Comparison of ENCODE assay signal across 17 cellular contexts in the genomic region with DNA sequence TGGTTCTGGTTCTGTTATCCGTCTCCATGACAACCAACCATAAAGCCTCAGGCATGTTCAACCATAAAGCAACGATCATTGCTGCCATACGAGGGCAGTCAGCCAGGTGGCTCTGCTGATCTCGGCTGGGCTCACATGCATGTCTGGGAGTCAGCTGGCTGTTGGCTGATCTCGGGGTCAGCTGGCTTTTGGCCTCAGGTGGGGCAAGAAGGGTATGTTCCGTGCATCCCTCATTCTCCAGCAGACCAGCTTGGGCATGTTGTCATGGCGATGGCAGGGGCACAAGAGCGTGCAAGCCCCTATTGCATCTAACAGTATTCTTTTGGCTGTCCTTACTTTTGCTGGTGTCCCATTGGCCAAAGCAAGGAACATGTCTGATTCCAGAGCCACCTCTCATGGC.
DNase-seq lines count a peak whose midpoint lies in the region; ATAC-seq, FAIRE-seq and TF ChIP-seq lines count a peak whose summit lies in the region.
"Had no signal": no experiment of that assay in that cellular context is flagged by ENCODE, and none has a peak within 500 bp of the region (broad histone marks: within the 10 kb centered on the region; RNA-seq: fewer than 3 reads in every experiment).

No MANE protein-coding gene starts in this region.

- peaks cover 52 to 88% of the 10 kb centered on the region in 2 experiments for H3K36me3 ChIP-seq in HepG2 (replicated peaks in 1 of 2; ENCODE audit: control insufficient read depth in 1 of 2, insufficient read depth in 2 of 2, low read length in 2 of 2)
- peaks cover 0 to 5% (median 1%) of the 10 kb centered on the region in 4 donors for H3K36me3 ChIP-seq in right lobe of liver
- peaks cover 11% of the 10 kb centered on the region for H3K36me3 ChIP-seq in mesendoderm (ENCODE audit: control insufficient read depth, insufficient read depth, low read length)

- no peak overlapping the region for H2BK120ac ChIP-seq in mesendoderm (ENCODE audit: low read depth, low read length)

- H3K56ac ChIP-seq in mesendoderm (ENCODE audit: low read length): no peak overlapping the region

- intact Hi-C loops in HepG2 (cut with micrococcal nuclease; ENCODE audit: unreplicated experiment): no loop called here
- intact Hi-C loops in right lobe of liver (cut with DNase I): no loop called here

- WGBS in HepG2 (ENCODE audit: low lambda C conversion rate): 96% methylated on average over 6 of the region's 8 CpGs
- 57% methylated on average over 4 of the region's 8 CpGs for WGBS in right lobe of liver (ENCODE audit: insufficient coverage, low coverage, low lambda C conversion rate, missing lambda C conversion rate)
- WGBS in mesendoderm (ENCODE audit: extremely low coverage, insufficient coverage, low lambda C conversion rate): no CpG with 5 or more reads among the region's 8 CpGs

- H4K5ac ChIP-seq in mesendoderm (ENCODE audit: low read length): no peak overlapping the region

- no peak for DNase-seq in HepG2 (ENCODE audit: low spot score)
- DNase-seq in right lobe of liver: no peak
- DNase-seq in HT-29 (ENCODE audit: low spot score): peak; percentile 22
- peak; percentile 19 for DNase-seq in amniotic epithelial cell (ENCODE audit: low read depth)
- peak; percentile 43 for DNase-seq in mesendoderm
- no peak for DNase-seq in SW 1271 (lab: John Stamatoyannopoulos, UW)
- no peak for DNase-seq in activated naive CD4-positive, alpha-beta T cell (lab: John Stamatoyannopoulos, UW)
- DNase-seq: Caco-2; CD8-positive, alpha-beta memory T cell; H7 had no signal

- no TSS peak for BruUV-seq in HepG2 (replicated peaks; lab: Mats Ljungman, UMichigan)

- TF ChIP-seq RAD21 in HepG2 (CRISPR knock-in tag; IDR thresholded peaks at IDR 0.05): no peak

- TF ChIP-seq POLR2A in HepG2 (IDR thresholded peaks at IDR 0.05; ENCODE audit: insufficient read depth in 1 of 2, low read depth in 2 of 2, low read length in 2 of 2) (no peak), right lobe of liver (IDR thresholded peaks at IDR 0.05) (no peak)

- H2AFZ ChIP-seq in HepG2 (ENCODE audit: low read length): no peak overlapping the region
- H2AFZ ChIP-seq: GM23338 had no signal

- H3K4me3 ChIP-seq in HepG2 (replicated peaks in 1 of 3; ENCODE audit: insufficient read depth in 1 of 3, low read depth in 2 of 3, low read length in 3 of 3) (no peak overlapping the region), right lobe of liver (no peak overlapping the region), mesendoderm (ENCODE audit: low read length) (no peak overlapping the region)
- H3K4me3 ChIP-seq: A549, BLaER1, GM23338 had no signal

- POLR2A ChIA-PET in HepG2 (lab: Yijun Ruan, JAX): interaction anchor here (0.6 kb wide), 1 partner anchor 45 kb away, joined by 3 read pairs; no protein-coding TSS in a partner anchor

- no peak overlapping the region for H3K9ac ChIP-seq in HepG2 (ENCODE audit: insufficient read depth, low read depth, low read length)
- H3K9ac ChIP-seq in mesendoderm (ENCODE audit: low read length): no peak overlapping the region
- H3K9ac ChIP-seq: BLaER1 had no signal

- H3K4ac ChIP-seq in mesendoderm (ENCODE audit: low read depth, low read length): no peak overlapping the region

- no peak overlapping the region for H3K23ac ChIP-seq in mesendoderm (ENCODE audit: low read length)

- no peaks in the 10 kb centered on the region for H3K4me1 ChIP-seq in HepG2 (ENCODE audit: insufficient read depth, low read length)
- H3K4me1 ChIP-seq in right lobe of liver: no peaks in the 10 kb centered on the region
- H3K4me1 ChIP-seq in mesendoderm (ENCODE audit: control insufficient read depth, low read depth, low read length): no peaks in the 10 kb centered on the region
- H3K4me1 ChIP-seq: Caco-2 had no signal

- TF ChIP-seq EP300 in HepG2 (IDR thresholded peaks at IDR 0.05; ENCODE audit: low read depth in 2 of 2, low read length in 2 of 2) (no peak), HepG2 (CRISPR knock-in tag; IDR thresholded peaks at IDR 0.05; ENCODE audit: borderline replicate concordance) (no peak)

- in situ Hi-C loops in HepG2 (cut with HindIII; ENCODE audit: extremely low pct_ligation_motif_present, low pct_unique_long_range_greater_than_20kb): no loop called here

- H2BK5ac ChIP-seq in mesendoderm (ENCODE audit: low read length): no peak overlapping the region

- no peak overlapping the region for H2BK15ac ChIP-seq in mesendoderm (replicated peaks; ENCODE audit: low read depth)

- no peaks in the 10 kb centered on the region for H3K79me1 ChIP-seq in mesendoderm (ENCODE audit: low read length)

- no peaks in the 10 kb centered on the region for H3K9me3 ChIP-seq in HepG2 (ENCODE audit: low read length)
- H3K9me3 ChIP-seq in right lobe of liver: no peaks in the 10 kb centered on the region
- H3K9me3 ChIP-seq: A549, BLaER1, Caco-2 had no signal

- no peak overlapping the region for H4K8ac ChIP-seq in mesendoderm (ENCODE audit: low read depth, low read length)

- no peak overlapping the region for H3K4me2 ChIP-seq in HepG2 (ENCODE audit: low read depth, low read length)
- no peak overlapping the region for H3K4me2 ChIP-seq in mesendoderm (ENCODE audit: low read length)
- H3K4me2 ChIP-seq: A549, BLaER1, GM23338 had no signal

- H4K20me1 ChIP-seq in HepG2 (ENCODE audit: insufficient read depth, low read length): peaks cover 3% of the 10 kb centered on the region; the same call in 1 of the 2 replicates

- H3K79me2 ChIP-seq in HepG2 (ENCODE audit: insufficient read depth, low read length) (no peaks in the 10 kb centered on the region), mesendoderm (ENCODE audit: control insufficient read depth, insufficient read depth, low read length) (no peaks in the 10 kb centered on the region)

- no peak for FAIRE-seq in HepG2 (lab: Jason Lieb, UNC)
- FAIRE-seq: A549, G401.6, GM12891, HTR-8/SVneo had no signal

- no peak overlapping the region for H3K18ac ChIP-seq in mesendoderm (ENCODE audit: low read length)

- H2AK5ac ChIP-seq in mesendoderm (ENCODE audit: low read length): no peak overlapping the region

- CTCF ChIA-PET in HepG2 (lab: Yijun Ruan, JAX; ENCODE audit: low intra/inter-chr PET ratio, low total read pairs): no interaction called here

- ATAC-seq in HepG2: no peak
- ATAC-seq in right lobe of liver: no peak
- ATAC-seq in HG03520 (IDR thresholded peaks at IDR 0.05; ENCODE audit: unreplicated experiment): no peak
- ATAC-seq: GM23338 had no signal

- TF ChIP-seq CTCF in HepG2 (CRISPR knock-in tag; IDR thresholded peaks at IDR 0.05) (no peak), right lobe of liver (IDR thresholded peaks at IDR 0.05) (no peak)

- H3K27ac ChIP-seq in HepG2 (ENCODE audit: extremely low read length, insufficient read depth, low read length) (no peak overlapping the region), right lobe of liver (no peak overlapping the region), mesendoderm (ENCODE audit: low read depth, low read length) (no peak overlapping the region)
- H3K27ac ChIP-seq: A549, BLaER1 had no signal

- H3K27me3 ChIP-seq in HepG2 (ENCODE audit: control insufficient read depth in 1 of 2, insufficient read depth in 2 of 2, low read length in 2 of 2) (no peaks in the 10 kb centered on the region), right lobe of liver (no peaks in the 10 kb centered on the region), mesendoderm (ENCODE audit: insufficient read depth, low read length, poor library complexity) (no peaks in the 10 kb centered on the region)
- H3K27me3 ChIP-seq: BLaER1 had no signal

TF ChIP-seq in HepG2, 621 proteins besides CTCF, POLR2A, EP300 and RAD21:
- TF ChIP-seq RFX1 (IDR thresholded peaks at IDR 0.05): peak; percentile 47; the same call in 1 of the 2 replicates
- TF ChIP-seq KAT7 (CRISPR knock-in tag; IDR thresholded peaks at IDR 0.05; ENCODE audit: borderline replicate concordance): no peak

Comparison
In these comparisons a context has a peak if more than half of its experiments do, and no peak if none do; other contexts are left out.
1. DNase-seq: peak in HT-29 (single experiment), amniotic epithelial cell (single experiment) and mesendoderm (single experiment); none in HepG2 (single experiment), right lobe of liver (0 of 3), SW 1271 (0 of 2) and activated naive CD4-positive, alpha-beta T cell (0 of 4).